Comparison of ENCODE assay signal across 8 cellular contexts in the genomic region with DNA sequence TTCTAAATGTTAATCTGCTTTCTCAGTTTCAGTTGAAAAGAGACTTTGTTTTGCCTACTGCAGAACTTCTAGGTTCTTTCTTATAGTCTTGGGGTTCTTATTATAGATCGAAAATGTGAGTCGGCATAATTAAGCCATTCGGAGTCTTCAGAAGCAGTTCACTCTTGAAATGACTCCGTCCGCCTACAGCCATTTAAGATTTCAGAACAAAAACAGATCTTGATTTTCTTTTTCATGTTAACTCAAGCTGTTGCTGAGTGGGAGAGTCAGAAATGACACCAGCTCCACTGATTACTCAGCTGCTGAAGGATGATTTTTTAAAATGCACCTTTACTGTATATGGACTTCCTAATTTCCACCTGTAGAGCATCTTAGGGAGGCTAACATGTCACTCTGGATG. TPM values are rescaled to one million over a fixed set of nuclear protein-coding genes. Genes with fewer than 3 reads are reported as not detected.
DNase-seq lines count a peak whose midpoint lies in the region; ATAC-seq and TF ChIP-seq lines count a peak whose summit lies in the region.

No MANE protein-coding gene starts in this region.

- BruUV-seq in PC-9 (replicated peaks; lab: Mats Ljungman, UMichigan) = no TSS peak

- H3K4me2 ChIP-seq in PC-9 = no peak overlapping the region

- TF ChIP-seq CTCF in PC-9 (conservative IDR thresholded peaks at IDR 0.05) = no peak

- no peaks in the 10 kb centered on the region for H3K27me3 ChIP-seq in PC-9 (ENCODE audit: insufficient read depth, low read depth)

- no peaks in the 10 kb centered on the region for H3K36me3 ChIP-seq in PC-9 (ENCODE audit: low read depth)

- H2AFZ ChIP-seq in PC-9 = no peak overlapping the region

- H3K9me2 ChIP-seq in PC-9 (ENCODE audit: insufficient read depth) = no peaks in the 10 kb centered on the region

- intact Hi-C loops in PC-9 (cut with micrococcal nuclease; ENCODE audit: unreplicated experiment) (no loop called here), cardiac septum (cut with DNase I) (no loop called here)

- POLR2A ChIA-PET in PC-9 (lab: Charles Lee; ENCODE audit: unreplicated experiment) = no interaction called here

- peaks cover 39% of the 10 kb centered on the region for H3K4me1 ChIP-seq in PC-9 (replicated peaks; ENCODE audit: insufficient read depth)

- peak in 1 of 2 experiments; percentile 31 for DNase-seq in PC-9
- no peak for DNase-seq in cardiac septum (ENCODE audit: low spot score)
- DNase-seq in AG08395 (ENCODE audit: low spot score) = no peak
- no peak for DNase-seq in NCI-H82 (lab: John Stamatoyannopoulos, UW)
- no peak for DNase-seq in pons (ENCODE audit: low spot score)

- CTCF ChIA-PET in PC-9 (lab: Charles Lee) = no interaction called here

- no peaks in the 10 kb centered on the region for H4K20me1 ChIP-seq in PC-9 (ENCODE audit: insufficient read depth)

- 0 out of 2 replicates have a peak, but pooled peaks cover 10% of the 10 kb centered on the region for H3F3A ChIP-seq in PC-9 (ENCODE audit: insufficient read depth, low read depth)

- 0 out of 2 replicates have a peak overlapping the region, but pooled peaks have one; percentile 1 for H3K27ac ChIP-seq in PC-9
- peak overlapping the region in 11 of 21 experiments; percentile 12 to 95 (median 70) for H3K27ac ChIP-seq in skin epidermis

- no peaks in the 10 kb centered on the region for H3K9me3 ChIP-seq in PC-9 (ENCODE audit: insufficient read depth, low read depth)

- ATAC-seq in GM18511 (IDR thresholded peaks at IDR 0.05; ENCODE audit: unreplicated experiment) (peak; percentile 66), GM21786 (IDR thresholded peaks at IDR 0.05; ENCODE audit: unreplicated experiment) (peak; percentile 71)

- H3K79me2 ChIP-seq in PC-9 (ENCODE audit: low read depth) = no peaks in the 10 kb centered on the region

- H3K4me3 ChIP-seq in PC-9 (no peak overlapping the region), skin epidermis (peak overlapping the region in 5 of 7 experiments; percentile 1 to 43 (median 14))

RNA-seq across cellular contexts. Expression of a gene that starts 15.9 kb away (rescaled TPM):
- total RNA-seq in PC-9 (2021) (1.4 and 2.6 TPM in 2 replicates), cardiac septum (2.0 TPM)
